ENCODE assay signal across 9 cellular contexts in the genomic region with DNA sequence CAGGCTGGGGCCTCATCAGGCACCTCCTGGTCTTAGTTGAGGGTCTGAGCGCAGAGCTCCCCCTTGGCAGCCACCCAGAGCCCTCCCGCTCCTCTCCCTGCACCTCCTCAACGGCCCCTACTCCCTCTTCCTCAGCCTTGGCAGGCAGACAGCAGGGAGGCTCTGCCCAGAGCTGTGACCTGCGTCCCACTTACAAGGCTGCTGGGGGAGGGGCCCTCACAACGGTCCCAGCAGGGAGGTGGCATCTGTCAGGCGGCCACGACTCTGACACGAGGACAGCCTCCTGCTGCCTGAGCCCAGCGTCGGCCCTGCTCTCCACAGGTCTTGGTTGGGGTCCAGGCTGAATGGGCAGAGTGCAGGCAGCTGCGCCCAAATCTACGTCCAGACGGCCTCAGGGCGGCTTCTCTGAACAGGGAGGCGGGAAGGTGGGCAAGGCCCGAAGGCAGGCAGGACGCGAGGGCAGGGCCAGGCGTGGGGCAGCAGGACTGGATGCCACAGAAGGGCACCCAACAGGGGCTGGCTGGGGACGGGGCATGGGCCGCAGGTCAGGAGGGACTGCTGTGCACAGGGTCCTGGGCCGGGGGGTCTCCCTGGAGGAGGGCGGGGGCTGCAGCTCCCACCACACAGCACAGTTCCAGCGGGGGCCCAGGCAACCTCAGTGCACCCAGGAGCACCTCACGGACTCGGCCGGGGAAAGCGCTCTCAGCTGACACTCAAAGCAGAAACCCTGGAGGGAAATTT. TPM values are rescaled to one million over a fixed set of nuclear protein-coding genes. Genes with fewer than 3 reads are reported as not detected.
DNase-seq lines count a peak whose midpoint lies in the region; ATAC-seq and TF ChIP-seq lines count a peak whose summit lies in the region.
"Had no signal": no experiment of that assay in that cellular context is flagged by ENCODE, and none has a peak within 500 bp of the region (broad histone marks: within the 10 kb centered on the region; RNA-seq: fewer than 3 reads in every experiment).

No MANE protein-coding gene starts in this region.

- H3K27me3 Mint-ChIP-seq in WTC11 (ENCODE audit: low read depth) (no peaks in the 10 kb centered on the region), endothelial cell (ENCODE audit: unreplicated experiment) (peaks cover 4% of the 10 kb centered on the region)

- H3K4me3 ChIP-seq in right cardiac atrium (ENCODE audit: low read length) (no peak overlapping the region), osteoblast (ENCODE audit: insufficient read depth, low read length) (no peak overlapping the region)

- no peak overlapping the region for H2AFZ ChIP-seq in osteoblast (ENCODE audit: low read length)

- TF ChIP-seq CTCF in WTC11 (IDR thresholded peaks at IDR 0.05) (no peak), osteoblast (IDR thresholded peaks at IDR 0.05; ENCODE audit: extremely low read depth, low read depth, low read length) (no peak), endothelial cell (IDR thresholded peaks at IDR 0.05; ENCODE audit: unreplicated experiment) (no peak)

- no peaks in the 10 kb centered on the region for H3K79me2 ChIP-seq in osteoblast (ENCODE audit: insufficient read depth, low read length)

- in situ Hi-C loops in KBM-7 (cut with MboI; ENCODE audit: low pct_unique_long_range_greater_than_20kb, low sequenced_read_pairs) = no loop called here

- H3K9me3 ChIP-seq in right cardiac atrium (ENCODE audit: control insufficient read depth, low read length) = no peaks in the 10 kb centered on the region
- no peaks in the 10 kb centered on the region for H3K9me3 ChIP-seq in osteoblast (ENCODE audit: low read depth, low read length)

- peaks cover 5% of the 10 kb centered on the region for H3K36me3 ChIP-seq in osteoblast (ENCODE audit: insufficient read depth, low read length)

- H3K4me3 Mint-ChIP-seq in WTC11 (no peak overlapping the region), endothelial cell (ENCODE audit: unreplicated experiment) (no peak overlapping the region)
- H3K4me3 Mint-ChIP-seq: immature natural killer cell had no signal

- CTCF ChIA-PET in WTC11 (lab: Charles Lee) = interaction anchor here (0.7 to 1.3 kb wide), 2 partner anchors 18 to 21 kb away, joined by 3 read pairs; no protein-coding TSS in a partner anchor

- ATAC-seq in WTC11 (no peak), right cardiac atrium (peak; percentile 56 to 78), HG03342 (IDR thresholded peaks at IDR 0.05; ENCODE audit: unreplicated experiment) (no peak), HG02610 (IDR thresholded peaks at IDR 0.05; ENCODE audit: unreplicated experiment) (no peak)

- H3K27me3 ChIP-seq in right cardiac atrium (ENCODE audit: control insufficient read depth, insufficient read depth) = no peaks in the 10 kb centered on the region
- H3K27me3 ChIP-seq in osteoblast (ENCODE audit: insufficient read depth, low read length) = no peaks in the 10 kb centered on the region

- H4K20me1 ChIP-seq in osteoblast (ENCODE audit: insufficient read depth, low read length) = no peaks in the 10 kb centered on the region

- H3K27ac ChIP-seq in right cardiac atrium (ENCODE audit: low read length) (peak overlapping the region; percentile 26), osteoblast (ENCODE audit: low read depth, low read length) (no peak overlapping the region)

- H3K4me1 Mint-ChIP-seq in WTC11 (no peaks in the 10 kb centered on the region), endothelial cell (ENCODE audit: unreplicated experiment) (peaks cover 9% of the 10 kb centered on the region)

- H3K4me1 ChIP-seq in right cardiac atrium (ENCODE audit: control insufficient read depth, insufficient read depth, low read length) (peaks cover 3% of the 10 kb centered on the region), osteoblast (ENCODE audit: insufficient read depth, low read length) (no peaks in the 10 kb centered on the region)

- no peak overlapping the region for H3K4me2 ChIP-seq in osteoblast (ENCODE audit: insufficient read depth, low read length)

- H3K9me3 Mint-ChIP-seq in WTC11 (no peaks in the 10 kb centered on the region), endothelial cell (ENCODE audit: unreplicated experiment) (no peaks in the 10 kb centered on the region)
- H3K9me3 Mint-ChIP-seq: immature natural killer cell had no signal

- H3K36me3 Mint-ChIP-seq in WTC11 (peaks cover 10% of the 10 kb centered on the region), endothelial cell (ENCODE audit: low read depth, unreplicated experiment) (peaks cover 3% of the 10 kb centered on the region)
- H3K36me3 Mint-ChIP-seq: immature natural killer cell had no signal

- intact Hi-C loops in right cardiac atrium (cut with DNase I) = no loop called here

- POLR2A ChIA-PET in WTC11 (lab: Charles Lee) = no interaction called here

- peak; percentile 55 for DNase-seq in KBM-7
- DNase-seq in WTC11 (ENCODE audit: low spot score) = peak; percentile 6
- peak; percentile 73 to 89 (median 84) for DNase-seq in right cardiac atrium
- DNase-seq in putamen (ENCODE audit: low spot score) = peak; percentile 62
- no peak for DNase-seq in osteoblast (ENCODE audit: insufficient read length, low spot score, missing footprints)
- DNase-seq in endothelial cell (ENCODE audit: low spot score) = no peak
- DNase-seq: immature natural killer cell had no signal

- H3K27ac Mint-ChIP-seq in WTC11 = no peak overlapping the region
- H3K27ac Mint-ChIP-seq in endothelial cell (ENCODE audit: unreplicated experiment) = no peak overlapping the region
- H3K27ac Mint-ChIP-seq: immature natural killer cell had no signal

- WGBS in right cardiac atrium = 54% methylated on average over 28 of the region's 28 CpGs

TF ChIP-seq in WTC11, 78 proteins besides CTCF, POLR2A, EP300 and RAD21 (continues in another document):
- TF ChIP-seq, protein P1, sequence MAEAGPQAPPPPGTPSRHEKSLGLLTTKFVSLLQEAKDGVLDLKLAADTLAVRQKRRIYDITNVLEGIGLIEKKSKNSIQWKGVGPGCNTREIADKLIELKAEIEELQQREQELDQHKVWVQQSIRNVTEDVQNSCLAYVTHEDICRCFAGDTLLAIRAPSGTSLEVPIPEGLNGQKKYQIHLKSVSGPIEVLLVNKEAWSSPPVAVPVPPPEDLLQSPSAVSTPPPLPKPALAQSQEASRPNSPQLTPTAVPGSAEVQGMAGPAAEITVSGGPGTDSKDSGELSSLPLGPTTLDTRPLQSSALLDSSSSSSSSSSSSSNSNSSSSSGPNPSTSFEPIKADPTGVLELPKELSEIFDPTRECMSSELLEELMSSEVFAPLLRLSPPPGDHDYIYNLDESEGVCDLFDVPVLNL (CRISPR knock-in tag; IDR thresholded peaks at IDR 0.05; ENCODE audit: borderline replicate concordance, low read depth) = no peak
- no peak for TF ChIP-seq FOXK1 (CRISPR knock-in tag; IDR thresholded peaks at IDR 0.05)
- TF ChIP-seq, protein P2, sequence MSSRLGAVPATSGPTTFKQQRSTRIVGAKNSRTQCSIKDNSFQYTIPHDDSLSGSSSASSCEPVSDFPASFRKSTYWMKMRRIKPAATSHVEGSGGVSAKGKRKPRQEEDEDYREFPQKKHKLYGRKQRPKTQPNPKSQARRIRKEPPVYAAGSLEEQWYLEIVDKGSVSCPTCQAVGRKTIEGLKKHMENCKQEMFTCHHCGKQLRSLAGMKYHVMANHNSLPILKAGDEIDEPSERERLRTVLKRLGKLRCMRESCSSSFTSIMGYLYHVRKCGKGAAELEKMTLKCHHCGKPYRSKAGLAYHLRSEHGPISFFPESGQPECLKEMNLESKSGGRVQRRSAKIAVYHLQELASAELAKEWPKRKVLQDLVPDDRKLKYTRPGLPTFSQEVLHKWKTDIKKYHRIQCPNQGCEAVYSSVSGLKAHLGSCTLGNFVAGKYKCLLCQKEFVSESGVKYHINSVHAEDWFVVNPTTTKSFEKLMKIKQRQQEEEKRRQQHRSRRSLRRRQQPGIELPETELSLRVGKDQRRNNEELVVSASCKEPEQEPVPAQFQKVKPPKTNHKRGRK (CRISPR knock-in tag; IDR thresholded peaks at IDR 0.05; ENCODE audit: borderline replicate concordance) = no peak
- no peak for TF ChIP-seq RELA (CRISPR knock-in tag; IDR thresholded peaks at IDR 0.05; ENCODE audit: borderline replicate concordance)
- TF ChIP-seq, protein P3, sequence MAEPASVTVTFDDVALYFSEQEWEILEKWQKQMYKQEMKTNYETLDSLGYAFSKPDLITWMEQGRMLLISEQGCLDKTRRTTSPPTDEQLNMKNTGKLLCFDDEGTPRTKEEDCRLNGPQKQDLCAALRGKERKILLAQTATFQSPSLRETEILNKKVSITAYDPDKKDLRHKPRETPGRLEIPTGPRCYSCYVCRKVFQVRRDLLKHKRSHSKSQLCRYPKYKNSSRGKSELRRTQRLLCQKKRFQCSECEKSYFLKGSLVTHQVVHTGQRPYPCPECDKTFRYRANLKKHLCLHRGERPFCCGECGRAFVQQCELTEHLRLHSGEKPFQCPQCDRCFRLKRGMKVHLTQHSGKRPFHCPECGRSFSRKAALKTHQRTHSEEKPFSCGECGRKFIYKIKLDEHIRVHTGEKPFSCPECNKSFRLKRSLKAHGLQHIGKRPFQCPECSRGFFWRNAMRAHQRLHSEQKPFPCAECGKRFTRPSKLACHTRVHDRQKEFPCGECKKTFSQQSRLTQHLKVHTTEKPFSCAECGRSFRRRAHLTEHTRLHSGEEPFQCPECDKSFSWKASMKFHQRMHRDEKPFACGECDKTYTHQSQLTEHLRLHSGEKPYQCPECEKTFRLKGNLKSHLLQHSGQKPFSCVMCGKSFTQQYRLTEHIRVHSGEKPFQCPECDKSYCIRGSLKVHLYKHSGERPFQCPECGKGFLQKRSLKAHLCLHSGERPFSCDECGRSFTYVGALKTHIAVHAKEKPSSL (CRISPR knock-in tag; conservative IDR thresholded peaks at IDR 0.05) = no peak
- TF ChIP-seq, protein P4, sequence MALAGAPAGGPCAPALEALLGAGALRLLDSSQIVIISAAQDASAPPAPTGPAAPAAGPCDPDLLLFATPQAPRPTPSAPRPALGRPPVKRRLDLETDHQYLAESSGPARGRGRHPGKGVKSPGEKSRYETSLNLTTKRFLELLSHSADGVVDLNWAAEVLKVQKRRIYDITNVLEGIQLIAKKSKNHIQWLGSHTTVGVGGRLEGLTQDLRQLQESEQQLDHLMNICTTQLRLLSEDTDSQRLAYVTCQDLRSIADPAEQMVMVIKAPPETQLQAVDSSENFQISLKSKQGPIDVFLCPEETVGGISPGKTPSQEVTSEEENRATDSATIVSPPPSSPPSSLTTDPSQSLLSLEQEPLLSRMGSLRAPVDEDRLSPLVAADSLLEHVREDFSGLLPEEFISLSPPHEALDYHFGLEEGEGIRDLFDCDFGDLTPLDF (CRISPR knock-in tag; IDR thresholded peaks at IDR 0.05) = no peak

RNA-seq across cellular contexts. Expression of a gene that starts 7.5 kb away (rescaled TPM):
- total RNA-seq in WTC11 (2021) = 27.7 to 29.8 TPM (median 28.3 TPM) in 3 replicates
- total RNA-seq in right cardiac atrium = 1 to 10 TPM; 2.3 to 5.0 (median 3.8) TPM
- 3.9 TPM for polyA plus RNA-seq in right cardiac atrium
- total RNA-seq in osteoblast = 2.9 and 3.2 TPM in 2 replicates
- total RNA-seq in endothelial cell (ENCODE audit: unreplicated experiment) = 27.1 TPM

Comparison
In these comparisons a context has a peak if more than half of its experiments do, and no peak if none do; other contexts are left out.
1. DNase-seq: peak in KBM-7 (single experiment), WTC11 (single experiment), right cardiac atrium (3 of 3) and putamen (single experiment); none in osteoblast (single experiment) and endothelial cell (single experiment).
2. ATAC-seq: peak in right cardiac atrium (2 of 2); none in WTC11 (single experiment), HG03342 (single experiment) and HG02610 (single experiment).